ENCODE assay signal across 15 cellular contexts in genomic region chr10:60040003-60040662, GRCh38.
"Had no signal": no experiment of that assay in that cellular context is flagged by ENCODE, and none has a peak within 500 bp of the region (broad histone marks: within the 10 kb centered on the region; RNA-seq: fewer than 3 reads in every experiment).

No MANE protein-coding gene starts in this region.

- H3K4me3 ChIP-seq: right atrium auricular region, suprapubic skin, upper lobe of right lung had no signal

- H3K27ac ChIP-seq: right atrium auricular region, suprapubic skin, upper lobe of right lung had no signal

- H3K27me3 ChIP-seq: right atrium auricular region, suprapubic skin, upper lobe of right lung had no signal

- H3K9me3 ChIP-seq: right atrium auricular region, suprapubic skin, upper lobe of right lung had no signal

- DNase-seq: activated CD4-positive, alpha-beta memory T cell treated with anti-CD3 and anti-CD28 coated beads for 36 hours; activated CD4-positive, alpha-beta T cell treated with anti-CD3 and anti-CD28 coated beads for 36 hours; activated CD8-positive, alpha-beta memory T cell treated with anti-CD3 and anti-CD28 coated beads, Interleukin-2, amount 10 ng/mL, durations not matched to agents 7 days and 5 days; activated naive CD4-positive, alpha-beta T cell treated with anti-CD3 and anti-CD28 coated beads for 36 hours; activated naive CD8-positive, alpha-beta T cell treated with anti-CD3 and anti-CD28 coated beads, Interleukin-2, amount 50 U/mL, for 24 hours; activated T-cell treated with anti-CD3 and anti-CD28 coated beads, Interleukin-2, amount 50 U/mL, for 1 hour; effector CD8-positive, alpha-beta T cell; nucleus accumbens; small intestine; stimulated activated CD4-positive, alpha-beta T cell treated with anti-CD3 and anti-CD28 coated beads, Interleukin-4, amount 100 ng/mL, for 24 hours; stimulated activated naive CD4-positive, alpha-beta T cell treated with Interleukin-2 at 50 U/mL for 16 hours; T-helper 17 cell; upper lobe of right lung had no signal

- H3K36me3 ChIP-seq: right atrium auricular region, upper lobe of right lung had no signal

- ATAC-seq: activated CD4-positive, alpha-beta T cell treated with anti-CD3 and anti-CD28 coated beads for 36 hours; activated CD8-positive, alpha-beta memory T cell treated with anti-CD3 and anti-CD28 coated beads, Interleukin-2, amount 10 ng/mL, durations not matched to agents 7 days and 5 days; activated naive CD8-positive, alpha-beta T cell treated with anti-CD3 and anti-CD28 coated beads, Interleukin-2, amount 50 U/mL, for 24 hours; T-helper 17 cell; upper lobe of right lung had no signal
